ENCODE assay signal across 19 cellular contexts in genomic region chr20:4113546-4113945, GRCh38.
"Had no signal": no experiment of that assay in that cellular context is flagged by ENCODE, and none has a peak within 500 bp of the region (broad histone marks: within the 10 kb centered on the region; RNA-seq: fewer than 3 reads in every experiment).

No MANE protein-coding gene starts in this region.

- H3K4me1 ChIP-seq: uterus had no signal

- H3K4me1 Mint-ChIP-seq: mesothelial cell of epicardium had no signal

- H3K36me3 Mint-ChIP-seq: activated naive CD8-positive, alpha-beta T cell; mesothelial cell of epicardium had no signal

- DNase-seq: activated CD4-positive, CD25-positive, alpha-beta regulatory T cell; brain microvascular endothelial cell; central memory CD4-positive, alpha-beta T cell; colonic mucosa; endodermal cell; foreskin melanocyte; hypothalamus; islet precursor cell; left colon; occipital lobe; retina; stimulated activated CD4-positive, alpha-beta T cell treated with anti-CD3 and anti-CD28 coated beads, Interleukin-12 subunit alpha, Interleukin-12 subunit beta, amount 100 ng/mL, for 4 hours; SW 1271; uterus had no signal

- H3K27ac ChIP-seq: brain microvascular endothelial cell, colonic mucosa, tibial nerve, uterus had no signal

- ATAC-seq: left colon had no signal

- H3K4me3 Mint-ChIP-seq: activated naive CD8-positive, alpha-beta T cell; endodermal cell; mesothelial cell of epicardium; nephron had no signal

- H3K9me3 Mint-ChIP-seq: endodermal cell, mesothelial cell of epicardium, nephron had no signal

- H3K9me3 ChIP-seq: colonic mucosa, tibial nerve, uterus had no signal

- H3K27ac Mint-ChIP-seq: activated naive CD8-positive, alpha-beta T cell; endodermal cell; mesothelial cell of epicardium had no signal

- H3K36me3 ChIP-seq: brain microvascular endothelial cell, colonic mucosa, tibial nerve, uterus had no signal

- H3K27me3 ChIP-seq: brain microvascular endothelial cell, colonic mucosa, tibial nerve, uterus had no signal

- H3K4me3 ChIP-seq: colonic mucosa, lung, tibial nerve, uterus had no signal
